1 cellular context compared by ENCODE assay signal in the genomic region with DNA sequence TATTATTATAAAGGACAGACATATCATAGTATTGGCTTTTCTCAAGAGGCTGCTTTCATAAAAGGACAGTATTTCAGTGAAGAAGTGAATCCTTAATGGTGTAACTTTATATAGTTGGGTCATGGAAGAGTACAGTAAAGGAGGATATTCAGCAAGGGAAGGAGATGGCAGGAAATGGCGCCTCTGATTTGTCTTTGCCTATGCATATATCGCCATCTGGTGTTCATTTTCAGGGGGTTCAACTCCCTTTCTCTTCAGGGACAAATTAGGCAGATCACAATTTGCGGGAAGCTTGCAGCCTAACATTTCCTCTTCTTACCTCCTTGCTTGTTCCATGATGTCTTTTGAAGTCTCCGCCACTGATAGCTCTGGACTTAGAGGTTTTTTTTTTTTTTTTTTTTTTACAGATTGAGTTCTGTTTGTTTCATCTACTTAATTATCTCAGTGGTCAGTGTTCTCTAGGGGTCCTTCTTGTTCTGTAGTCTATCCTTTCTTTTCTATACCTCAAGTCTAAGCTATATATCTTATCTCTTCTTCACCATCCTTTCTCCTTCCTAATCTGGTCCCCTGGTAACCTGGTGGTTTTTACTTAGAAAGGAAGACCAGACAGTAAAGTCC.
TF ChIP-seq lines count a peak whose summit lies in the region.

No MANE protein-coding gene starts in this region.

TF ChIP-seq in GM12878, 131 proteins besides CTCF, POLR2A, EP300 and RAD21 (continued from another document):
- TF ChIP-seq, protein P1, sequence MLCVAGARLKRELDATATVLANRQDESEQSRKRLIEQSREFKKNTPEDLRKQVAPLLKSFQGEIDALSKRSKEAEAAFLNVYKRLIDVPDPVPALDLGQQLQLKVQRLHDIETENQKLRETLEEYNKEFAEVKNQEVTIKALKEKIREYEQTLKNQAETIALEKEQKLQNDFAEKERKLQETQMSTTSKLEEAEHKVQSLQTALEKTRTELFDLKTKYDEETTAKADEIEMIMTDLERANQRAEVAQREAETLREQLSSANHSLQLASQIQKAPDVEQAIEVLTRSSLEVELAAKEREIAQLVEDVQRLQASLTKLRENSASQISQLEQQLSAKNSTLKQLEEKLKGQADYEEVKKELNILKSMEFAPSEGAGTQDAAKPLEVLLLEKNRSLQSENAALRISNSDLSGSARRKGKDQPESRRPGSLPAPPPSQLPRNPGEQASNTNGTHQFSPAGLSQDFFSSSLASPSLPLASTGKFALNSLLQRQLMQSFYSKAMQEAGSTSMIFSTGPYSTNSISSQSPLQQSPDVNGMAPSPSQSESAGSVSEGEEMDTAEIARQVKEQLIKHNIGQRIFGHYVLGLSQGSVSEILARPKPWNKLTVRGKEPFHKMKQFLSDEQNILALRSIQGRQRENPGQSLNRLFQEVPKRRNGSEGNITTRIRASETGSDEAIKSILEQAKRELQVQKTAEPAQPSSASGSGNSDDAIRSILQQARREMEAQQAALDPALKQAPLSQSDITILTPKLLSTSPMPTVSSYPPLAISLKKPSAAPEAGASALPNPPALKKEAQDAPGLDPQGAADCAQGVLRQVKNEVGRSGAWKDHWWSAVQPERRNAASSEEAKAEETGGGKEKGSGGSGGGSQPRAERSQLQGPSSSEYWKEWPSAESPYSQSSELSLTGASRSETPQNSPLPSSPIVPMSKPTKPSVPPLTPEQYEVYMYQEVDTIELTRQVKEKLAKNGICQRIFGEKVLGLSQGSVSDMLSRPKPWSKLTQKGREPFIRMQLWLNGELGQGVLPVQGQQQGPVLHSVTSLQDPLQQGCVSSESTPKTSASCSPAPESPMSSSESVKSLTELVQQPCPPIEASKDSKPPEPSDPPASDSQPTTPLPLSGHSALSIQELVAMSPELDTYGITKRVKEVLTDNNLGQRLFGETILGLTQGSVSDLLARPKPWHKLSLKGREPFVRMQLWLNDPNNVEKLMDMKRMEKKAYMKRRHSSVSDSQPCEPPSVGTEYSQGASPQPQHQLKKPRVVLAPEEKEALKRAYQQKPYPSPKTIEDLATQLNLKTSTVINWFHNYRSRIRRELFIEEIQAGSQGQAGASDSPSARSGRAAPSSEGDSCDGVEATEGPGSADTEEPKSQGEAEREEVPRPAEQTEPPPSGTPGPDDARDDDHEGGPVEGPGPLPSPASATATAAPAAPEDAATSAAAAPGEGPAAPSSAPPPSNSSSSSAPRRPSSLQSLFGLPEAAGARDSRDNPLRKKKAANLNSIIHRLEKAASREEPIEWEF (IDR thresholded peaks at IDR 0.05; ENCODE audit: insufficient replicate concordance, low read depth, low read length) = no peak
- TF ChIP-seq NFYA (IDR thresholded peaks at IDR 0.05; ENCODE audit: borderline replicate concordance, low read depth, low read length) (no peak), ZNF217 (IDR thresholded peaks at IDR 0.05) (no peak), SP1 (IDR thresholded peaks at IDR 0.05; ENCODE audit: low read depth, low read length) (no peak), RB1 (IDR thresholded peaks at IDR 0.05; ENCODE audit: borderline replicate concordance) (no peak), POU2F2 (IDR thresholded peaks at IDR 0.05; ENCODE audit: borderline replicate concordance, low read depth, low read length) (0 out of 3 replicates have a peak, but pooled peaks have one; percentile 53), NR2F1 (conservative IDR thresholded peaks at IDR 0.05) (no peak), FOXK2 (IDR thresholded peaks at IDR 0.05) (no peak), EED (IDR thresholded peaks at IDR 0.05; ENCODE audit: low read depth) (no peak), YY1 (IDR thresholded peaks at IDR 0.05; ENCODE audit: low read depth, low read length) (peak; percentile 96), HCFC1 (IDR thresholded peaks at IDR 0.05; ENCODE audit: low read length) (no peak), HDGF (IDR thresholded peaks at IDR 0.05) (no peak), SMC3 (IDR thresholded peaks at IDR 0.05; ENCODE audit: borderline replicate concordance, low read length) (peak; percentile 97), MYB (IDR thresholded peaks at IDR 0.05; ENCODE audit: borderline replicate concordance, low read depth, low read length) (no peak), ZNF24 (IDR thresholded peaks at IDR 0.05) (0 out of 2 replicates have a peak, but pooled peaks have one; percentile 12), RUNX3 (IDR thresholded peaks at IDR 0.05; ENCODE audit: low read length) (no peak), CBX5 (IDR thresholded peaks at IDR 0.05; ENCODE audit: low read depth) (no peak), WRNIP1 (IDR thresholded peaks at IDR 0.05; ENCODE audit: borderline replicate concordance, low read depth, low read length) (no peak), NFXL1 (IDR thresholded peaks at IDR 0.05; ENCODE audit: borderline replicate concordance) (no peak), CHD2 (IDR thresholded peaks at IDR 0.05; ENCODE audit: borderline replicate concordance, low read depth, low read length) (no peak), PAX5 (IDR thresholded peaks at IDR 0.05; ENCODE audit: borderline replicate concordance, low read depth, low read length) (no peak), NBN (IDR thresholded peaks at IDR 0.05) (0 out of 2 replicates have a peak, but pooled peaks have one; percentile 24)
- TF ChIP-seq, protein P2, sequence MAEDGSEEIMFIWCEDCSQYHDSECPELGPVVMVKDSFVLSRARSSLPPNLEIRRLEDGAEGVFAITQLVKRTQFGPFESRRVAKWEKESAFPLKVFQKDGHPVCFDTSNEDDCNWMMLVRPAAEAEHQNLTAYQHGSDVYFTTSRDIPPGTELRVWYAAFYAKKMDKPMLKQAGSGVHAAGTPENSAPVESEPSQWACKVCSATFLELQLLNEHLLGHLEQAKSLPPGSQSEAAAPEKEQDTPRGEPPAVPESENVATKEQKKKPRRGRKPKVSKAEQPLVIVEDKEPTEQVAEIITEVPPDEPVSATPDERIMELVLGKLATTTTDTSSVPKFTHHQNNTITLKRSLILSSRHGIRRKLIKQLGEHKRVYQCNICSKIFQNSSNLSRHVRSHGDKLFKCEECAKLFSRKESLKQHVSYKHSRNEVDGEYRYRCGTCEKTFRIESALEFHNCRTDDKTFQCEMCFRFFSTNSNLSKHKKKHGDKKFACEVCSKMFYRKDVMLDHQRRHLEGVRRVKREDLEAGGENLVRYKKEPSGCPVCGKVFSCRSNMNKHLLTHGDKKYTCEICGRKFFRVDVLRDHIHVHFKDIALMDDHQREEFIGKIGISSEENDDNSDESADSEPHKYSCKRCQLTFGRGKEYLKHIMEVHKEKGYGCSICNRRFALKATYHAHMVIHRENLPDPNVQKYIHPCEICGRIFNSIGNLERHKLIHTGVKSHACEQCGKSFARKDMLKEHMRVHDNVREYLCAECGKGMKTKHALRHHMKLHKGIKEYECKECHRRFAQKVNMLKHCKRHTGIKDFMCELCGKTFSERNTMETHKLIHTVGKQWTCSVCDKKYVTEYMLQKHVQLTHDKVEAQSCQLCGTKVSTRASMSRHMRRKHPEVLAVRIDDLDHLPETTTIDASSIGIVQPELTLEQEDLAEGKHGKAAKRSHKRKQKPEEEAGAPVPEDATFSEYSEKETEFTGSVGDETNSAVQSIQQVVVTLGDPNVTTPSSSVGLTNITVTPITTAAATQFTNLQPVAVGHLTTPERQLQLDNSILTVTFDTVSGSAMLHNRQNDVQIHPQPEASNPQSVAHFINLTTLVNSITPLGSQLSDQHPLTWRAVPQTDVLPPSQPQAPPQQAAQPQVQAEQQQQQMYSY (CRISPR knock-in tag; IDR thresholded peaks at IDR 0.05) = no peak
- TF ChIP-seq, protein P3, sequence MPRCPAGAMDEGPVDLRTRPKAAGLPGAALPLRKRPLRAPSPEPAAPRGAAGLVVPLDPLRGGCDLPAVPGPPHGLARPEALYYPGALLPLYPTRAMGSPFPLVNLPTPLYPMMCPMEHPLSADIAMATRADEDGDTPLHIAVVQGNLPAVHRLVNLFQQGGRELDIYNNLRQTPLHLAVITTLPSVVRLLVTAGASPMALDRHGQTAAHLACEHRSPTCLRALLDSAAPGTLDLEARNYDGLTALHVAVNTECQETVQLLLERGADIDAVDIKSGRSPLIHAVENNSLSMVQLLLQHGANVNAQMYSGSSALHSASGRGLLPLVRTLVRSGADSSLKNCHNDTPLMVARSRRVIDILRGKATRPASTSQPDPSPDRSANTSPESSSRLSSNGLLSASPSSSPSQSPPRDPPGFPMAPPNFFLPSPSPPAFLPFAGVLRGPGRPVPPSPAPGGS (IDR thresholded peaks at IDR 0.05; ENCODE audit: borderline replicate concordance, insufficient read depth, low read depth, low read length, poor library complexity, severe bottlenecking) = no peak
- TF ChIP-seq, protein P4, sequence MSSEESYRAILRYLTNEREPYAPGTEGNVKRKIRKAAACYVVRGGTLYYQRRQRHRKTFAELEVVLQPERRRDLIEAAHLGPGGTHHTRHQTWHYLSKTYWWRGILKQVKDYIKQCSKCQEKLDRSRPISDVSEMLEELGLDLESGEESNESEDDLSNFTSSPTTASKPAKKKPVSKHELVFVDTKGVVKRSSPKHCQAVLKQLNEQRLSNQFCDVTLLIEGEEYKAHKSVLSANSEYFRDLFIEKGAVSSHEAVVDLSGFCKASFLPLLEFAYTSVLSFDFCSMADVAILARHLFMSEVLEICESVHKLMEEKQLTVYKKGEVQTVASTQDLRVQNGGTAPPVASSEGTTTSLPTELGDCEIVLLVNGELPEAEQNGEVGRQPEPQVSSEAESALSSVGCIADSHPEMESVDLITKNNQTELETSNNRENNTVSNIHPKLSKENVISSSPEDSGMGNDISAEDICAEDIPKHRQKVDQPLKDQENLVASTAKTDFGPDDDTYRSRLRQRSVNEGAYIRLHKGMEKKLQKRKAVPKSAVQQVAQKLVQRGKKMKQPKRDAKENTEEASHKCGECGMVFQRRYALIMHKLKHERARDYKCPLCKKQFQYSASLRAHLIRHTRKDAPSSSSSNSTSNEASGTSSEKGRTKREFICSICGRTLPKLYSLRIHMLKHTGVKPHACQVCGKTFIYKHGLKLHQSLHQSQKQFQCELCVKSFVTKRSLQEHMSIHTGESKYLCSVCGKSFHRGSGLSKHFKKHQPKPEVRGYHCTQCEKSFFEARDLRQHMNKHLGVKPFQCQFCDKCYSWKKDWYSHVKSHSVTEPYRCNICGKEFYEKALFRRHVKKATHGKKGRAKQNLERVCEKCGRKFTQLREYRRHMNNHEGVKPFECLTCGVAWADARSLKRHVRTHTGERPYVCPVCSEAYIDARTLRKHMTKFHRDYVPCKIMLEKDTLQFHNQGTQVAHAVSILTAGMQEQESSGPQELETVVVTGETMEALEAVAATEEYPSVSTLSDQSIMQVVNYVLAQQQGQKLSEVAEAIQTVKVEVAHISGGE (CRISPR knock-in tag; IDR thresholded peaks at IDR 0.05) = no peak
- TF ChIP-seq, protein P5, sequence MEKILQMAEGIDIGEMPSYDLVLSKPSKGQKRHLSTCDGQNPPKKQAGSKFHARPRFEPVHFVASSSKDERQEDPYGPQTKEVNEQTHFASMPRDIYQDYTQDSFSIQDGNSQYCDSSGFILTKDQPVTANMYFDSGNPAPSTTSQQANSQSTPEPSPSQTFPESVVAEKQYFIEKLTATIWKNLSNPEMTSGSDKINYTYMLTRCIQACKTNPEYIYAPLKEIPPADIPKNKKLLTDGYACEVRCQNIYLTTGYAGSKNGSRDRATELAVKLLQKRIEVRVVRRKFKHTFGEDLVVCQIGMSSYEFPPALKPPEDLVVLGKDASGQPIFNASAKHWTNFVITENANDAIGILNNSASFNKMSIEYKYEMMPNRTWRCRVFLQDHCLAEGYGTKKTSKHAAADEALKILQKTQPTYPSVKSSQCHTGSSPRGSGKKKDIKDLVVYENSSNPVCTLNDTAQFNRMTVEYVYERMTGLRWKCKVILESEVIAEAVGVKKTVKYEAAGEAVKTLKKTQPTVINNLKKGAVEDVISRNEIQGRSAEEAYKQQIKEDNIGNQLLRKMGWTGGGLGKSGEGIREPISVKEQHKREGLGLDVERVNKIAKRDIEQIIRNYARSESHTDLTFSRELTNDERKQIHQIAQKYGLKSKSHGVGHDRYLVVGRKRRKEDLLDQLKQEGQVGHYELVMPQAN (conservative IDR thresholded peaks at IDR 0.05) = no peak
- TF ChIP-seq, protein P6, sequence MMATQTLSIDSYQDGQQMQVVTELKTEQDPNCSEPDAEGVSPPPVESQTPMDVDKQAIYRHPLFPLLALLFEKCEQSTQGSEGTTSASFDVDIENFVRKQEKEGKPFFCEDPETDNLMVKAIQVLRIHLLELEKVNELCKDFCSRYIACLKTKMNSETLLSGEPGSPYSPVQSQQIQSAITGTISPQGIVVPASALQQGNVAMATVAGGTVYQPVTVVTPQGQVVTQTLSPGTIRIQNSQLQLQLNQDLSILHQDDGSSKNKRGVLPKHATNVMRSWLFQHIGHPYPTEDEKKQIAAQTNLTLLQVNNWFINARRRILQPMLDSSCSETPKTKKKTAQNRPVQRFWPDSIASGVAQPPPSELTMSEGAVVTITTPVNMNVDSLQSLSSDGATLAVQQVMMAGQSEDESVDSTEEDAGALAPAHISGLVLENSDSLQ (IDR thresholded peaks at IDR 0.05) = no peak
